In genomic region chrX:78527818-78528217, GRCh38 we compare ENCODE assay signal across 17 cellular contexts.
DNase-seq lines count a peak whose midpoint lies in the region; ATAC-seq and TF ChIP-seq lines count a peak whose summit lies in the region.
"Had no signal": no experiment of that assay in that cellular context is flagged by ENCODE, and none has a peak within 500 bp of the region (broad histone marks: within the 10 kb centered on the region; RNA-seq: fewer than 3 reads in every experiment).

No MANE protein-coding gene starts in this region.

- no peaks in the 10 kb centered on the region for H3K36me3 Mint-ChIP-seq in activated naive CD8-positive, alpha-beta T cell
- H3K36me3 Mint-ChIP-seq in activated naive CD8-positive, alpha-beta T cell treated with anti-CD3 and anti-CD28 coated beads for 36 hours, result no peaks in the 10 kb centered on the region
- H3K36me3 Mint-ChIP-seq in natural killer cell, result no peaks in the 10 kb centered on the region
- H3K36me3 Mint-ChIP-seq: CD4-positive, alpha-beta memory T cell had no signal

- H3K4me1 Mint-ChIP-seq in activated naive CD8-positive, alpha-beta T cell (ENCODE audit: low read depth), result peaks cover 30% of the 10 kb centered on the region
- peaks cover 7% of the 10 kb centered on the region for H3K4me1 Mint-ChIP-seq in activated naive CD8-positive, alpha-beta T cell treated with anti-CD3 and anti-CD28 coated beads for 36 hours
- H3K4me1 Mint-ChIP-seq in natural killer cell, result no peaks in the 10 kb centered on the region

- no peak for TF ChIP-seq CTCF in foreskin keratinocyte (conservative IDR thresholded peaks at IDR 0.05)
- no peak for TF ChIP-seq CTCF in natural killer cell (IDR thresholded peaks at IDR 0.05)

- intact Hi-C loops in natural killer cell (cut with micrococcal nuclease), result no loop called here

- DNase-seq in activated CD4-positive, CD25-positive, alpha-beta regulatory T cell (lab: John Stamatoyannopoulos, UW), result no peak
- no peak for DNase-seq in activated naive CD8-positive, alpha-beta T cell treated with anti-CD3 and anti-CD28 coated beads for 36 hours
- no peak for DNase-seq in foreskin keratinocyte
- DNase-seq in NCI-H1048 (lab: John Stamatoyannopoulos, UW), result no peak
- no peak for DNase-seq in natural killer cell
- DNase-seq in stimulated activated CD4-positive, alpha-beta T cell treated with anti-CD3 and anti-CD28 coated beads, Interleukin-2, amount 100 ng/mL, for 24 hours, result no peak
- DNase-seq: CD4-positive, alpha-beta memory T cell; NCI-H1092; NCI-H146; NCI-H2081; NCI-H748 treated with DMSO at 0.1 percent for 48 hours had no signal

- H3K4me3 Mint-ChIP-seq in activated naive CD8-positive, alpha-beta T cell, result no peak overlapping the region
- H3K4me3 Mint-ChIP-seq in activated naive CD8-positive, alpha-beta T cell treated with anti-CD3 and anti-CD28 coated beads for 36 hours, result no peak overlapping the region
- H3K4me3 Mint-ChIP-seq in natural killer cell, result no peak overlapping the region
- H3K4me3 Mint-ChIP-seq: CD4-positive, alpha-beta memory T cell had no signal

- H3K9me3 Mint-ChIP-seq in activated naive CD8-positive, alpha-beta T cell (ENCODE audit: low read depth), result peaks cover 4% of the 10 kb centered on the region
- no peaks in the 10 kb centered on the region for H3K9me3 Mint-ChIP-seq in activated naive CD8-positive, alpha-beta T cell treated with anti-CD3 and anti-CD28 coated beads for 36 hours
- no peaks in the 10 kb centered on the region for H3K9me3 Mint-ChIP-seq in natural killer cell

- ATAC-seq in activated CD4-positive, CD25-positive, alpha-beta regulatory T cell treated with anti-CD3 and anti-CD28 coated beads, Interleukin-2, amount 50 U/mL, for 24 hours, result peak; percentile 64 to 67
- ATAC-seq in foreskin keratinocyte, result peak; percentile 23
- no peak for ATAC-seq in natural killer cell

- peaks cover 10% of the 10 kb centered on the region for H3K4me1 ChIP-seq in foreskin keratinocyte
- H3K4me1 ChIP-seq: HAP-1 had no signal

- no peaks in the 10 kb centered on the region for H3K27me3 Mint-ChIP-seq in activated naive CD8-positive, alpha-beta T cell
- no peaks in the 10 kb centered on the region for H3K27me3 Mint-ChIP-seq in activated naive CD8-positive, alpha-beta T cell treated with anti-CD3 and anti-CD28 coated beads for 36 hours
- H3K27me3 Mint-ChIP-seq in natural killer cell (ENCODE audit: low read depth in 2 of 2), result no peaks in the 10 kb centered on the region
- H3K27me3 Mint-ChIP-seq: CD4-positive, alpha-beta memory T cell had no signal

- peak overlapping the region; percentile 85 for H3K27ac Mint-ChIP-seq in activated naive CD8-positive, alpha-beta T cell
- no peak overlapping the region for H3K27ac Mint-ChIP-seq in activated naive CD8-positive, alpha-beta T cell treated with anti-CD3 and anti-CD28 coated beads for 36 hours
- H3K27ac Mint-ChIP-seq in natural killer cell, result no peak overlapping the region
- H3K27ac Mint-ChIP-seq: CD4-positive, alpha-beta memory T cell had no signal

- H3K27ac ChIP-seq in foreskin keratinocyte, result peak overlapping the region; percentile 50
- H3K27ac ChIP-seq: 22Rv1, KMS-11, RWPE1 had no signal

- H3K27me3 ChIP-seq in foreskin keratinocyte, result no peaks in the 10 kb centered on the region

Comparison
In these comparisons a context has a peak if more than half of its experiments do, and no peak if none do; other contexts are left out.
1. ATAC-seq: peak in activated CD4-positive, CD25-positive, alpha-beta regulatory T cell treated with anti-CD3 and anti-CD28 coated beads, Interleukin-2, amount 50 U/mL, for 24 hours (2 of 2) and foreskin keratinocyte (single experiment); none in natural killer cell (0 of 3).